In genomic region chr10:68700193-68700592, GRCh38 we compare ENCODE assay signal across 31 cellular contexts.
"Had no signal": no experiment of that assay in that cellular context is flagged by ENCODE, and none has a peak within 500 bp of the region (broad histone marks: within the 10 kb centered on the region; RNA-seq: fewer than 3 reads in every experiment).

No MANE protein-coding gene starts in this region.

- H3K9me3 Mint-ChIP-seq: immature natural killer cell; naive thymus-derived CD8-positive, alpha-beta T cell; nephron; neural crest cell; stimulated activated naive B cell treated with anti-CD40 and anti-IgM and Interleukin-4, amounts not matched to agents 10 μg/mL and 1 μg/mL and 100 μg/mL, for 72 hours had no signal

- H3K27ac Mint-ChIP-seq: immature natural killer cell; naive thymus-derived CD8-positive, alpha-beta T cell; stimulated activated naive B cell treated with anti-CD40 and anti-IgM and Interleukin-4, amounts not matched to agents 10 μg/mL and 1 μg/mL and 100 μg/mL, for 72 hours had no signal

- H3K4me1 ChIP-seq: left lung, lower lobe of right lung, prostate gland, testis, thyroid gland, transverse colon, upper lobe of left lung, vagina had no signal

- H3K4me3 ChIP-seq: left lung, lower lobe of right lung, pancreas, prostate gland, skin epidermis, stomach, testis, thyroid gland, transverse colon, upper lobe of left lung, vagina had no signal

- ATAC-seq: left colon; left lung; lower lobe of right lung; naive thymus-derived CD8-positive, alpha-beta T cell; pancreas; right cardiac atrium; sciatic nerve; stimulated activated naive B cell treated with anti-CD40 and anti-IgM and Interleukin-4, amounts not matched to agents 10 μg/mL and 1 μg/mL and 100 μg/mL, for 72 hours; stimulated activated naive CD8-positive, alpha-beta T cell treated with anti-CD3 and anti-CD28 coated beads, Interleukin-15, Interleukin-2, amounts not matched to agents 100 U/mL and 50 U/mL, for 24 hours had no signal

- H3K36me3 Mint-ChIP-seq: immature natural killer cell; naive thymus-derived CD8-positive, alpha-beta T cell; stimulated activated naive B cell treated with anti-CD40 and anti-IgM and Interleukin-4, amounts not matched to agents 10 μg/mL and 1 μg/mL and 100 μg/mL, for 72 hours had no signal

- H3K27me3 ChIP-seq: left lung, pancreas, stomach, testis, thyroid gland, transverse colon, upper lobe of left lung, vagina had no signal

- H3K27ac ChIP-seq: left lung, lower lobe of right lung, pancreas, prostate gland, skin epidermis, stomach, testis, thyroid gland, transverse colon, upper lobe of left lung, vagina had no signal

- H3K36me3 ChIP-seq: left lung, lower lobe of right lung, pancreas, prostate gland, stomach, thyroid gland, transverse colon, upper lobe of left lung, vagina had no signal

- DNase-seq: immature natural killer cell; kidney; left colon; left lung; lower lobe of right lung; mammary epithelial cell; mesenchymal stem cell; naive thymus-derived CD8-positive, alpha-beta T cell; nucleus accumbens; pancreas; posterior cingulate gyrus; retina; right cardiac atrium; stimulated activated CD4-positive, alpha-beta T cell treated with anti-CD3 and anti-CD28 coated beads, Interleukin-12 subunit alpha, Interleukin-12 subunit beta, amount 100 ng/mL, for 4 hours; stimulated activated CD4-positive, alpha-beta T cell treated with anti-CD3 and anti-CD28 coated beads, Interleukin-15, amount 100 ng/mL, for 24 hours; stimulated activated CD4-positive, alpha-beta T cell treated with anti-CD3 and anti-CD28 coated beads, Interleukin-2, amount 100 ng/mL, for 24 hours; stimulated activated CD4-positive, alpha-beta T cell treated with anti-CD3 and anti-CD28 coated beads, Interleukin-4, amount 100 ng/mL, for 1 hour; stimulated activated naive B cell treated with anti-CD40 and anti-IgM and Interleukin-4, amounts not matched to agents 10 μg/mL and 1 μg/mL and 100 μg/mL, for 72 hours; stimulated activated naive CD8-positive, alpha-beta T cell treated with anti-CD3 and anti-CD28 coated beads, Interleukin-15, Interleukin-2, amounts not matched to agents 100 U/mL and 50 U/mL, for 24 hours; stomach; testis; thyroid gland; transverse colon; upper lobe of left lung had no signal

- FAIRE-seq: islet of Langerhans, pancreas had no signal

- H3K9me3 ChIP-seq: left lung, lower lobe of right lung, pancreas, prostate gland, stomach, testis, thyroid gland, transverse colon, upper lobe of left lung, vagina had no signal
